10 cellular contexts compared by ENCODE assay signal in genomic region chr16:54287018-54287757, GRCh38. TPM values are rescaled to one million over a fixed set of nuclear protein-coding genes. Genes with fewer than 3 reads are reported as not detected.
A peak's percentile ranks its signal among the peaks of the same experiment; 100 is the strongest.
DNase-seq lines count a peak whose midpoint lies in the region; ATAC-seq and TF ChIP-seq lines count a peak whose summit lies in the region.
"Had no signal": no experiment of that assay in that cellular context is flagged by ENCODE, and none has a peak within 500 bp of the region (broad histone marks: within the 10 kb centered on the region; RNA-seq: fewer than 3 reads in every experiment).

No MANE protein-coding gene starts in this region.

- peak overlapping the region; percentile 78 to 90 (median 88) for H3K27ac ChIP-seq in stomach

- H3K4me1 ChIP-seq in iPS-15b (ENCODE audit: control insufficient read depth, insufficient read depth, low read length) (no peaks in the 10 kb centered on the region), stomach (peaks cover 39 to 77% (median 58%) of the 10 kb centered on the region in 4 donors)

- H3K4me1 Mint-ChIP-seq in natural killer cell treated with Interleukin-12 subunit alpha and Interleukin-12 subunit beta and Interleukin-15 and Interleukin-18, amount 100 ng/mL, for 72 hours (ENCODE audit: low read depth in 2 of 2): peaks cover 6 to 21% of the 10 kb centered on the region in 2 donors

- H3K9me3 ChIP-seq in iPS-15b (ENCODE audit: control insufficient read depth, insufficient read depth, low read length): no peaks in the 10 kb centered on the region
- H3K9me3 ChIP-seq in stomach: no peaks in the 10 kb centered on the region

- peaks cover 5% of the 10 kb centered on the region for H3K36me3 Mint-ChIP-seq in natural killer cell treated with Interleukin-12 subunit alpha and Interleukin-12 subunit beta and Interleukin-15 and Interleukin-18, amount 100 ng/mL, for 72 hours

- H3K36me3 ChIP-seq in iPS-15b (ENCODE audit: control insufficient read depth, insufficient read depth, low read length): no peaks in the 10 kb centered on the region
- H3K36me3 ChIP-seq in stomach: no peaks in the 10 kb centered on the region

- intact Hi-C loops in stomach (cut with DNase I; ENCODE audit: low total_unique reads): loop anchor here (10.0 kb wide), 1 partner anchor 648 kb away; the partner anchor contains the start of gene IRX5

- 2 to 3% (median 2%) methylated on average over 28 to 50 of the region's 50 CpGs for WGBS in stomach, 5 donors

- peak overlapping the region; percentile 27; the same call in 1 of the 2 replicates for H3K4me3 ChIP-seq in WI38 (ENCODE audit: low read depth, low read length)
- peak overlapping the region; percentile 64 for H3K4me3 ChIP-seq in iPS-15b (ENCODE audit: low read depth, low read length)
- peak overlapping the region; percentile 58 to 75 (median 66) for H3K4me3 ChIP-seq in stomach

- ATAC-seq in GM21786 (IDR thresholded peaks at IDR 0.05; ENCODE audit: unreplicated experiment): no peak
- no peak for ATAC-seq in natural killer cell treated with Interleukin-12 subunit alpha and Interleukin-12 subunit beta and Interleukin-15 and Interleukin-18, amount 100 ng/mL, for 72 hours

- no peak for TF ChIP-seq POLR2A in stomach (IDR thresholded peaks at IDR 0.05)

- no peak overlapping the region for H3K27ac Mint-ChIP-seq in natural killer cell treated with Interleukin-12 subunit alpha and Interleukin-12 subunit beta and Interleukin-15 and Interleukin-18, amount 100 ng/mL, for 72 hours

- no peak for TF ChIP-seq CTCF in WI38 (IDR thresholded peaks at IDR 0.05; ENCODE audit: low read depth, low read length)
- no peak for TF ChIP-seq CTCF in stomach (IDR thresholded peaks at IDR 0.05)

- no peak for TF ChIP-seq EP300 in stomach (IDR thresholded peaks at IDR 0.05)

- H3K4me3 Mint-ChIP-seq in natural killer cell treated with Interleukin-12 subunit alpha and Interleukin-12 subunit beta and Interleukin-15 and Interleukin-18, amount 100 ng/mL, for 72 hours: no peak overlapping the region

- DNase-seq in NCI-H524 (lab: John Stamatoyannopoulos, UW) (peak; percentile 86 to 87), NCI-H524 treated with DMSO at 0.1 percent for 48 hours (lab: John Stamatoyannopoulos, UW) (no peak), stomach (no peak), AG08396 (ENCODE audit: low spot score) (no peak)
- DNase-seq in natural killer cell treated with Interleukin-12 subunit alpha and Interleukin-12 subunit beta and Interleukin-15 and Interleukin-18, amount 100 ng/mL, for 72 hours (ENCODE audit: low spot score): no peak

- H3K27me3 ChIP-seq in iPS-15b (ENCODE audit: control insufficient read depth, insufficient read depth, low read length): peaks cover 78% of the 10 kb centered on the region
- H3K27me3 ChIP-seq in stomach: peaks cover 23 to 100% (median 95%) of the 10 kb centered on the region in 3 donors

- H3K9me3 Mint-ChIP-seq in natural killer cell treated with Interleukin-12 subunit alpha and Interleukin-12 subunit beta and Interleukin-15 and Interleukin-18, amount 100 ng/mL, for 72 hours: no peaks in the 10 kb centered on the region

- peaks cover 44 to 64% of the 10 kb centered on the region in 2 donors for H3K27me3 Mint-ChIP-seq in natural killer cell treated with Interleukin-12 subunit alpha and Interleukin-12 subunit beta and Interleukin-15 and Interleukin-18, amount 100 ng/mL, for 72 hours

- peak overlapping the region; percentile 16 for H3K9ac ChIP-seq in iPS-15b (ENCODE audit: low read depth, low read length)

RNA-seq across cellular contexts. Expression of gene IRX3, which starts 0.6 kb away (rescaled TPM):
- total RNA-seq in stomach: 10 to 100 TPM in 2 of 5 donors, 1 to 10 TPM in 1, under 1 TPM in 1, not detected in 1; 0.58 to 42.4 (median 7.6) TPM
- polyA plus RNA-seq in stomach: 10 to 100 TPM; 11.2 to 22.6 (median 15.7) TPM
- not detected for total RNA-seq in natural killer cell treated with Interleukin-12 subunit alpha and Interleukin-12 subunit beta and Interleukin-15 and Interleukin-18, amount 100 ng/mL, for 72 hours
- polyA plus RNA-seq: AG04450, neural cell had no signal

Comparison
In these comparisons a context has a peak if more than half of its experiments do, and no peak if none do; other contexts are left out.
1. DNase-seq: peak in NCI-H524 (2 of 2); none in NCI-H524 treated with DMSO at 0.1 percent for 48 hours (single experiment), stomach (single experiment), AG08396 (single experiment) and natural killer cell treated with Interleukin-12 subunit alpha and Interleukin-12 subunit beta and Interleukin-15 and Interleukin-18, amount 100 ng/mL, for 72 hours (single experiment).
2. Peak in every context shown above with its lines, with median percentiles within 50 percentile points of each other: H3K4me3 ChIP-seq.